9 cellular contexts compared by ENCODE assay signal in the genomic region with DNA sequence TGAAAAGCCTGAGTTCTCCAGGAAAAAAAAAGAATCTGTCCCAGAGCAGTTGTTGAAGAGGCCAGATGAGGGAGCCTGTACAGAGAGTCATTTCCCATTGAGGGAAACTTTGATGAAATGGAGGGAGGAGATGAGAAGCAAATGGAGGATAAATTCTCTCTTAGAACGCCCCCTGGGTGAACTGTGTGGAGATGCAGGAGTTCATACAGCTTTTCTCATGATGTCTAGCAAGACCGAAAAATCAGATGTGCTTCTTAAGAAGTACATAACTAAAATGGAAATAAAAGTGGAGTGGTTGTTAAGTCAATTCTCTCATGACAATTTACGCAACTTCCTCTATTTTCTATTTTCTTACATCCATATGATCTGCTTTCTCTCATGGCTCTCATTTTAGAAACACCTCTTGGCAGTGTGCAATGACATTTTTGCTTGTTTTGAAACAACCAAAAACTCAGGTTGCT.
DNase-seq lines count a peak whose midpoint lies in the region; ATAC-seq, FAIRE-seq and TF ChIP-seq lines count a peak whose summit lies in the region.
"Had no signal": no experiment of that assay in that cellular context is flagged by ENCODE, and none has a peak within 500 bp of the region (broad histone marks: within the 10 kb centered on the region; RNA-seq: fewer than 3 reads in every experiment).

No MANE protein-coding gene starts in this region.

- H3K27me3 ChIP-seq in K562 (ENCODE audit: control insufficient read depth in 2 of 2, insufficient read depth in 2 of 2, low read length in 2 of 2) (no peaks in the 10 kb centered on the region), neural progenitor cell (no peaks in the 10 kb centered on the region)

- H4K20me1 ChIP-seq in K562 (replicated peaks; ENCODE audit: control insufficient read depth, insufficient read depth, low read length) (no peaks in the 10 kb centered on the region), neural progenitor cell (ENCODE audit: low read depth) (no peaks in the 10 kb centered on the region)

- H3K4me1 ChIP-seq in K562 (replicated peaks in 1 of 2; ENCODE audit: control insufficient read depth in 2 of 2, insufficient read depth in 2 of 2, low read length in 2 of 2) (no peaks in the 10 kb centered on the region), neural progenitor cell (peaks cover 8% of the 10 kb centered on the region)

- no peaks in the 10 kb centered on the region for H3F3A ChIP-seq in neural progenitor cell (ENCODE audit: low read depth)

- no peaks in the 10 kb centered on the region for H3K9me1 ChIP-seq in K562 (ENCODE audit: control insufficient read depth, insufficient read depth, low read length)

- CTCF ChIA-PET in K562 (lab: Yijun Ruan, JAX; ENCODE audit: low intra/inter-chr PET ratio), result no interaction called here

- WGBS in K562 (ENCODE audit: insufficient coverage, low coverage, missing lambda C conversion rate), result 17% methylated on average over 3 of the region's 3 CpGs

- in situ Hi-C loops in K562 (cut with MboI), result no loop called here

- no peak for TF ChIP-seq POLR2A in K562 (conservative IDR thresholded peaks at IDR 0.05)

- H3K4me1 Mint-ChIP-seq in neural progenitor cell, result peaks cover 12% of the 10 kb centered on the region

- TF ChIP-seq EP300 in K562 (IDR thresholded peaks at IDR 0.05; ENCODE audit: low read length), result no peak

- POLR2A ChIA-PET in K562 (lab: Yijun Ruan, JAX), result no interaction called here

- TF ChIP-seq RAD21 in K562 (CRISPR knock-in tag; conservative IDR thresholded peaks at IDR 0.05 in 1 of 2, IDR thresholded peaks at IDR 0.05 in 1 of 2), result peak in 1 of 2 experiments; percentile 31; a peak in 1 of 4 replicates

- TF ChIP-seq CTCF in K562 (IDR thresholded peaks at IDR 0.05 in 2 of 3, conservative IDR thresholded peaks at IDR 0.05 in 1 of 3; ENCODE audit: insufficient read depth in 2 of 3, low read depth in 1 of 3, low read length in 3 of 3) (peak in 1 of 3 experiments; percentile 14; a peak in 1 of 6 replicates), neural progenitor cell (IDR thresholded peaks at IDR 0.05) (peak; percentile 61)

- H3K27ac ChIP-seq in K562 (ENCODE audit: extremely low read depth, low read depth, low read length) (no peak overlapping the region), neural progenitor cell (no peak overlapping the region)

- H3K9ac ChIP-seq in K562 (ENCODE audit: insufficient read depth in 1 of 2, low read depth in 2 of 2, low read length in 2 of 2) (no peak overlapping the region), neural progenitor cell (no peak overlapping the region)

- no peaks in the 10 kb centered on the region for H3K27me3 Mint-ChIP-seq in neural progenitor cell (ENCODE audit: insufficient read depth, low read depth)

- H3K4me3 ChIP-seq in K562 (no peak overlapping the region), neural progenitor cell (no peak overlapping the region)

- H3K9me3 ChIP-seq in K562 (replicated peaks; ENCODE audit: control insufficient read depth, insufficient read depth, low read depth, low read length) (no peaks in the 10 kb centered on the region), neural progenitor cell (ENCODE audit: low read depth) (no peaks in the 10 kb centered on the region)

- H3K36me3 ChIP-seq in K562 (ENCODE audit: control insufficient read depth, insufficient read depth, low read length) (no peaks in the 10 kb centered on the region), neural progenitor cell (no peaks in the 10 kb centered on the region)

- no peak overlapping the region for H3K27ac Mint-ChIP-seq in neural progenitor cell
- H3K27ac Mint-ChIP-seq in activated naive CD4-positive, alpha-beta T cell treated with anti-CD3 and anti-CD28 coated beads, Interleukin-2, amount 50 U/mL, for 72 hours, result no peak overlapping the region
- H3K27ac Mint-ChIP-seq: natural killer cell treated with Interleukin-12 subunit alpha and Interleukin-12 subunit beta and Interleukin-15 and Interleukin-18, amount 100 ng/mL, for 72 hours had no signal

- BruUV-seq in K562 (replicated peaks; lab: Mats Ljungman, UMichigan), result no TSS peak

- no peaks in the 10 kb centered on the region for H3K36me3 Mint-ChIP-seq in neural progenitor cell
- H3K36me3 Mint-ChIP-seq in activated naive CD4-positive, alpha-beta T cell treated with anti-CD3 and anti-CD28 coated beads, Interleukin-2, amount 50 U/mL, for 72 hours, result no peaks in the 10 kb centered on the region

- peak; percentile 85 for DNase-seq in MV-4-11 (lab: John Stamatoyannopoulos, UW)
- peak in 3 of 4 experiments; percentile 2 to 9 (median 4) for DNase-seq in K562 (ENCODE audit: extremely low read depth in 1 of 4, low spot score in 3 of 4)
- peak; percentile 53 for DNase-seq in neural progenitor cell (ENCODE audit: low spot score)
- DNase-seq in NCI-H510A (lab: John Stamatoyannopoulos, UW), result no peak
- DNase-seq in activated naive CD4-positive, alpha-beta T cell treated with anti-CD3 and anti-CD28 coated beads, Interleukin-2, amount 50 U/mL, for 72 hours (ENCODE audit: low spot score in 2 of 2), result no peak
- DNase-seq in NCI-H146 (lab: John Stamatoyannopoulos, UW), result no peak

- no peaks in the 10 kb centered on the region for H3K79me2 ChIP-seq in K562 (ENCODE audit: control insufficient read depth, insufficient read depth, low read length)
- H3K79me2 ChIP-seq in neural progenitor cell (ENCODE audit: low read depth), result no peaks in the 10 kb centered on the region

- H3K4me2 ChIP-seq in K562 (ENCODE audit: insufficient read depth, low read length), result no peak overlapping the region
- H3K4me2 ChIP-seq in neural progenitor cell, result no peak overlapping the region

- peaks cover 3% of the 10 kb centered on the region for H3K9me3 Mint-ChIP-seq in neural progenitor cell
- peaks cover 9 to 17% of the 10 kb centered on the region in 2 donors for H3K9me3 Mint-ChIP-seq in activated naive CD4-positive, alpha-beta T cell treated with anti-CD3 and anti-CD28 coated beads, Interleukin-2, amount 50 U/mL, for 72 hours

- peak; percentile 73 for ATAC-seq in GM18517 (IDR thresholded peaks at IDR 0.05; ENCODE audit: unreplicated experiment)
- ATAC-seq in K562, result no peak
- ATAC-seq in activated naive CD4-positive, alpha-beta T cell treated with anti-CD3 and anti-CD28 coated beads, Interleukin-2, amount 50 U/mL, for 72 hours, result no peak
- no peak for ATAC-seq in HG02678 (IDR thresholded peaks at IDR 0.05; ENCODE audit: unreplicated experiment)
- ATAC-seq: natural killer cell treated with Interleukin-12 subunit alpha and Interleukin-12 subunit beta and Interleukin-15 and Interleukin-18, amount 100 ng/mL, for 72 hours had no signal

- no peak overlapping the region for H2AFZ ChIP-seq in K562 (ENCODE audit: low read depth, low read length)
- H2AFZ ChIP-seq in neural progenitor cell (replicated peaks), result peak overlapping the region; percentile 84

- no peak overlapping the region for H3K4me3 Mint-ChIP-seq in neural progenitor cell
- H3K4me3 Mint-ChIP-seq: natural killer cell treated with Interleukin-12 subunit alpha and Interleukin-12 subunit beta and Interleukin-15 and Interleukin-18, amount 100 ng/mL, for 72 hours had no signal

- FAIRE-seq in K562 (lab: Jason Lieb, UNC), result no peak

- intact Hi-C loops in K562 (cut with micrococcal nuclease), result no loop called here

TF ChIP-seq in K562, 482 proteins besides CTCF, POLR2A, EP300 and RAD21:
- TF ChIP-seq YY1 (IDR thresholded peaks at IDR 0.05; ENCODE audit: borderline replicate concordance in 1 of 3, control insufficient read depth in 1 of 3, extremely low read depth in 1 of 3, insufficient read depth in 3 of 3, insufficient read length in 1 of 3, insufficient replicate concordance in 2 of 3, low read depth in 1 of 3, low read length in 2 of 3) (peak in 1 of 3 experiments; percentile 34), ZFPM2 (CRISPR knock-in tag; IDR thresholded peaks at IDR 0.05) (no peak), NELFE (IDR thresholded peaks at IDR 0.05; ENCODE audit: insufficient read depth, insufficient read length) (no peak), NCOA6 (IDR thresholded peaks at IDR 0.05) (no peak), ZBTB49 (CRISPR knock-in tag; IDR thresholded peaks at IDR 0.05; ENCODE audit: borderline replicate concordance) (no peak)

Comparison
In these comparisons a context has a peak if more than half of its experiments do, and no peak if none do; other contexts are left out.
1. DNase-seq: peak in MV-4-11 (single experiment), K562 (3 of 4) and neural progenitor cell (single experiment); none in NCI-H510A (single experiment), activated naive CD4-positive, alpha-beta T cell treated with anti-CD3 and anti-CD28 coated beads, Interleukin-2, amount 50 U/mL, for 72 hours (0 of 2) and NCI-H146 (single experiment).